ENCODE assay signal across 8 cellular contexts in genomic region chr15:55267401-55268053, GRCh38. TPM values are rescaled to one million over a fixed set of nuclear protein-coding genes. Genes with fewer than 3 reads are reported as not detected.
A peak's percentile ranks its signal among the peaks of the same experiment; 100 is the strongest.
DNase-seq lines count a peak whose midpoint lies in the region; ATAC-seq and TF ChIP-seq lines count a peak whose summit lies in the region.

No MANE protein-coding gene starts in this region.

- H3K36me3 ChIP-seq in Peyer's patch (no peaks in the 10 kb centered on the region), thymus (ENCODE audit: control insufficient read depth, insufficient read depth) (no peaks in the 10 kb centered on the region)

- no peak for TF ChIP-seq CTCF in Peyer's patch (IDR thresholded peaks at IDR 0.05)

- no peaks in the 10 kb centered on the region for H3K9me3 ChIP-seq in Peyer's patch
- no peaks in the 10 kb centered on the region for H3K9me3 ChIP-seq in thymus (ENCODE audit: control insufficient read depth)

- peaks cover 0 to 4% (median 0%) of the 10 kb centered on the region in 4 donors for H3K4me1 ChIP-seq in Peyer's patch
- peaks cover 3% of the 10 kb centered on the region for H3K4me1 ChIP-seq in thymus (ENCODE audit: control insufficient read depth, insufficient read depth, low read length)

- ATAC-seq in GM18505 (IDR thresholded peaks at IDR 0.05; ENCODE audit: unreplicated experiment) = peak; percentile 96
- ATAC-seq in HG02852 (IDR thresholded peaks at IDR 0.05; ENCODE audit: unreplicated experiment) = peak; percentile 91
- ATAC-seq in HG03439 (IDR thresholded peaks at IDR 0.05; ENCODE audit: unreplicated experiment) = no peak

- H3K27me3 ChIP-seq in Peyer's patch = no peaks in the 10 kb centered on the region
- no peaks in the 10 kb centered on the region for H3K27me3 ChIP-seq in thymus (ENCODE audit: control insufficient read depth, insufficient read depth)

- 12% methylated on average over 10 of the region's 10 CpGs for WGBS in thymus

- H3K27ac ChIP-seq in Peyer's patch (peak overlapping the region; percentile 56 to 70 (median 64)), thymus (ENCODE audit: low read depth) (peak overlapping the region; percentile 75)

- peak overlapping the region in 1 of 4 donors; percentile 15 for H3K4me3 ChIP-seq in Peyer's patch
- H3K4me3 ChIP-seq in thymus (ENCODE audit: low read length) = no peak overlapping the region

- TF ChIP-seq POLR2A in GM18505 (IDR thresholded peaks at IDR 0.05; ENCODE audit: borderline replicate concordance, extremely low read depth, insufficient read depth, insufficient read length) = no peak
- TF ChIP-seq POLR2A in Peyer's patch (IDR thresholded peaks at IDR 0.05) = no peak

- DNase-seq in Peyer's patch = peak in 2 of 3 donors; percentile 81 to 91
- peak in 3 of 4 experiments; percentile 9 to 41 (median 26) for DNase-seq in activated naive CD4-positive, alpha-beta T cell (lab: John Stamatoyannopoulos, UW)
- DNase-seq in medulla oblongata (ENCODE audit: extremely low spot score) = peak; percentile 54
- no peak for DNase-seq in cortex of kidney (lab: John Stamatoyannopoulos, UW)

RNA-seq across cellular contexts. Expression of gene RAB27A, which starts 22.1 kb away (rescaled TPM):
- 10 to 100 TPM in 3 of 4 donors, 1 to 10 TPM in 1; 8.3 to 30.8 (median 18.2) TPM for total RNA-seq in Peyer's patch
- 20.2 TPM for polyA plus RNA-seq in thymus

RNA-seq across cellular contexts. Expression of gene PIGBOS1, which starts 51.4 kb away (rescaled TPM):
- 10 to 100 TPM in 1 of 4 donors, 1 to 10 TPM in 3; 4.2 to 12.0 (median 7.1) TPM for total RNA-seq in Peyer's patch
- 31.4 TPM for polyA plus RNA-seq in thymus

RNA-seq across cellular contexts. Expression of gene PIGB, which starts 51.5 kb away (rescaled TPM):
- 10 to 100 TPM in 3 of 4 donors, 1 to 10 TPM in 1; 3.2 to 34.7 (median 15.4) TPM for total RNA-seq in Peyer's patch
- polyA plus RNA-seq in thymus = 40.2 TPM
